Comparison of ENCODE assay signal across 2 cellular contexts in the genomic region with DNA sequence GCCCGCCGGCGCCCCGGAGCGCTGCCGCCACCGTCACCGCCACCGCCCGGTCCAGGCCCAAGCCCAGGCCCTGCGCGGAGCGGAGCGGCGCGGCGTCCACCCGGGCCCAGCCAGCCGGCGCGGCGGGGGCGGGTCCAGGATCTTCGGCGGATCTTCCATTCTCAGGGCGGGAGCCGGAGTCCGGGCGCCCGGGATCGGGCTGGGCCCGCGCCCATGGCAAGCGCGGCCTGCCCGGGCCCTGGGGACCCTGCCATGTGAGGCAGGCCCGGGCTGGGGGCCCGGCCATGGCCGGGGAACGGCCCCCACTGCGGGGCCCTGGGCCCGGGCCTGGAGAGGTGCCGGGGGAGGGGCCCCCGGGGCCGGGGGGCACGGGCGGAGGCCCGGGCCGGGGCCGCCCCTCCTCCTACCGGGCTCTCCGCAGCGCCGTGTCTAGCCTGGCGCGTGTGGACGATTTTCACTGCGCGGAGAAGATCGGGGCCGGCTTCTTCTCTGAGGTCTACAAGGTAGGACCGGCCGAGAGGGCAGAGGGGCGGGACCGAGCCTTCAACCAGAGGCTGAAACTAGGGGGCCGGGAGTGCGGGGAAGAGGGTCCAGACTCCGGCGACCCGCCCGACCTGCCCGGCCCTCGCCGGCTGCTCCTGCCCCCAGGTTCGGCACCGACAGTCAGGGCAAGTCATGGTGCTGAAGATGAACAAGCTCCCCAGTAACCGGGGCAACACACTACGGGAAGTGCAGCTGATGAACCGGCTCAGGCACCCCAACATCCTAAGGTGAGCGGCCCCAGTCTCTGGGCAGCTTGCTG.
TF ChIP-seq lines count a peak whose summit lies in the region.

No MANE protein-coding gene starts in this region.

TF ChIP-seq in SK-N-SH, 30 proteins besides CTCF, POLR2A, EP300 and RAD21 (continued from another document):
- no peak for TF ChIP-seq USF2 (IDR thresholded peaks at IDR 0.05; ENCODE audit: borderline replicate concordance, low read depth, low read length)
- TF ChIP-seq FOSL2 (IDR thresholded peaks at IDR 0.05; ENCODE audit: borderline replicate concordance, low read depth): no peak
- no peak for TF ChIP-seq FOXJ3 (CRISPR knock-in tag; IDR thresholded peaks at IDR 0.05)
- no peak for TF ChIP-seq TEAD4 (IDR thresholded peaks at IDR 0.05; ENCODE audit: borderline replicate concordance, insufficient read depth)
- TF ChIP-seq SMC3 (IDR thresholded peaks at IDR 0.05; ENCODE audit: low read depth, low read length): no peak
- TF ChIP-seq RCOR1 (IDR thresholded peaks at IDR 0.05; ENCODE audit: low read length): no peak
- TF ChIP-seq MAX (IDR thresholded peaks at IDR 0.05; ENCODE audit: low read depth): no peak
- TF ChIP-seq FOXM1 (IDR thresholded peaks at IDR 0.05; ENCODE audit: low read depth): no peak
- TF ChIP-seq NRF1 (IDR thresholded peaks at IDR 0.05; ENCODE audit: low read depth, low read length): no peak
- TF ChIP-seq RXRA (IDR thresholded peaks at IDR 0.05; ENCODE audit: borderline replicate concordance, low read depth): no peak
- no peak for TF ChIP-seq ELF1 (IDR thresholded peaks at IDR 0.05)
- no peak for TF ChIP-seq REST (IDR thresholded peaks at IDR 0.05; ENCODE audit: low read depth, low read length)
- TF ChIP-seq EZH2phosphoT487 (IDR thresholded peaks at IDR 0.05; ENCODE audit: borderline replicate concordance, low read depth): no peak
- TF ChIP-seq JUND (IDR thresholded peaks at IDR 0.05): no peak
- no peak for TF ChIP-seq IRF3 (IDR thresholded peaks at IDR 0.05; ENCODE audit: low read depth, low read length)
- no peak for TF ChIP-seq SIN3A (IDR thresholded peaks at IDR 0.05; ENCODE audit: borderline replicate concordance, low read depth, low read length)
- TF ChIP-seq ZBTB33 (IDR thresholded peaks at IDR 0.05; ENCODE audit: borderline replicate concordance, low read depth): no peak
- no peak for TF ChIP-seq TCF12 (IDR thresholded peaks at IDR 0.05)
- TF ChIP-seq, protein P1, sequence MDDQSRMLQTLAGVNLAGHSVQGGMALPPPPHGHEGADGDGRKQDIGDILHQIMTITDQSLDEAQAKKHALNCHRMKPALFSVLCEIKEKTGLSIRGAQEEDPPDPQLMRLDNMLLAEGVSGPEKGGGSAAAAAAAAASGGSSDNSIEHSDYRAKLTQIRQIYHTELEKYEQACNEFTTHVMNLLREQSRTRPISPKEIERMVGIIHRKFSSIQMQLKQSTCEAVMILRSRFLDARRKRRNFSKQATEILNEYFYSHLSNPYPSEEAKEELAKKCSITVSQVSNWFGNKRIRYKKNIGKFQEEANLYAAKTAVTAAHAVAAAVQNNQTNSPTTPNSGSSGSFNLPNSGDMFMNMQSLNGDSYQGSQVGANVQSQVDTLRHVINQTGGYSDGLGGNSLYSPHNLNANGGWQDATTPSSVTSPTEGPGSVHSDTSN (IDR thresholded peaks at IDR 0.05): no peak

TF ChIP-seq in SK-N-SH treated with all-trans-retinoic acid at 6 μM for 48 hours, 23 proteins besides CTCF, POLR2A, EP300 and RAD21 (continued from another document):
- TF ChIP-seq ARNTL (CRISPR knock-in tag; IDR thresholded peaks at IDR 0.05; ENCODE audit: borderline replicate concordance, low read depth) (no peak), ISL1 (CRISPR knock-in tag; IDR thresholded peaks at IDR 0.05) (no peak), OSR1 (CRISPR knock-in tag; IDR thresholded peaks at IDR 0.05) (no peak)
